ENCODE assay signal across 10 cellular contexts in genomic region chr3:49454457-49454856, GRCh38.
DNase-seq lines count a peak whose midpoint lies in the region; ATAC-seq and TF ChIP-seq lines count a peak whose summit lies in the region.
"Had no signal": no experiment of that assay in that cellular context is flagged by ENCODE, and none has a peak within 500 bp of the region (broad histone marks: within the 10 kb centered on the region; RNA-seq: fewer than 3 reads in every experiment).

No MANE protein-coding gene starts in this region.

- H3K36me3 ChIP-seq in WERI-Rb-1, result no peaks in the 10 kb centered on the region

- H3K27me3 ChIP-seq in WERI-Rb-1 (ENCODE audit: insufficient read depth, low read depth, severe bottlenecking), result no peaks in the 10 kb centered on the region

- ATAC-seq in HG03196 (IDR thresholded peaks at IDR 0.05; ENCODE audit: unreplicated experiment), result no peak

- H3K27ac ChIP-seq in WERI-Rb-1, result no peak overlapping the region

- no peaks in the 10 kb centered on the region for H3K9me3 ChIP-seq in WERI-Rb-1 (ENCODE audit: severe bottlenecking)

- DNase-seq in AG09319 (ENCODE audit: extremely low read depth, low read depth) (no peak), GM20000 (ENCODE audit: low spot score) (peak; percentile 7), WERI-Rb-1 (peak; percentile 74), kidney tubule cell (ENCODE audit: low spot score) (peak; percentile 48), KG1 (lab: John Stamatoyannopoulos, UW) (no peak), NCI-H1930 (lab: John Stamatoyannopoulos, UW) (no peak), GOT3 (lab: John Stamatoyannopoulos, UW) (no peak)
- DNase-seq: stimulated activated CD8-positive, alpha-beta memory T cell treated with anti-CD3 and anti-CD28 coated beads, Interleukin-4, amount 100 ng/mL, for 48 hours had no signal

- no peak overlapping the region for H3K4me3 ChIP-seq in WERI-Rb-1 (ENCODE audit: low read depth, low read length)
- H3K4me3 ChIP-seq: lung had no signal

- TF ChIP-seq CTCF in AG09319 (IDR thresholded peaks at IDR 0.05; ENCODE audit: low read depth, low read length), result peak; percentile 6
- no peak for TF ChIP-seq CTCF in GM20000 (IDR thresholded peaks at IDR 0.05; ENCODE audit: extremely low read depth, missing control alignments)
- TF ChIP-seq CTCF in WERI-Rb-1 (IDR thresholded peaks at IDR 0.05; ENCODE audit: low read depth, low read length), result peak; percentile 74

Comparison
In these comparisons a context has a peak if more than half of its experiments do, and no peak if none do; other contexts are left out.
1. DNase-seq: peak in GM20000 (single experiment), WERI-Rb-1 (single experiment) and kidney tubule cell (single experiment); none in AG09319 (single experiment), KG1 (single experiment), NCI-H1930 (0 of 2) and GOT3 (single experiment).